ENCODE assay signal across 14 cellular contexts in the genomic region with DNA sequence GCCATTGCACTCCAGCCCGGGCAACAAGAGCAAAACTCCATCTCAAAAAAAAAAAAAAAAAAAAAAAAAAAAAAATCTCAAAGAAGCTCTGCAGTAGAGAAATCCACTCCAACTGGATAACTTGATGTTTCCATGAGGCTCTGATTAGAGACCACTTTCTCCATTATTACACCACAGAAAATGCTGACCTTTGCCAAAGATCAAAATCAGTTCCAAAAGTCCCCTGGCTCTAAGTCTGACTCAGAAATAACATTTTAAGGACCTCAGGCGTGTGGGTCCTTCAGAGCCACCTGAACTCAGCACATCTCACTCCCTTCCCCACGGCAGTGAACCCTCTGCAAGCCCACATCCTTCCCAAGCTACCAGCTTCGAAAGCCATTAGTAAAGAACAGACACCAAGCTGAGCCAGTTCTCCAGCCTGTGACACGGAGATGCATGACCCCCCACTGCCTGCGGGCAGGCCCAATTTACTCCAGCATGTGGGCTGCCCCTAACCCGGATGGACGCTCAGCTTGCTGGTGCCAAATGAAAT. TPM values are rescaled to one million over a fixed set of nuclear protein-coding genes. Genes with fewer than 3 reads are reported as not detected.
DNase-seq lines count a peak whose midpoint lies in the region; ATAC-seq and TF ChIP-seq lines count a peak whose summit lies in the region.
"Had no signal": no experiment of that assay in that cellular context is flagged by ENCODE, and none has a peak within 500 bp of the region (broad histone marks: within the 10 kb centered on the region; RNA-seq: fewer than 3 reads in every experiment).

No MANE protein-coding gene starts in this region.

- H3K9me3 ChIP-seq in upper lobe of right lung, result no peaks in the 10 kb centered on the region
- H3K9me3 ChIP-seq: gastroesophageal sphincter had no signal

- H3K27ac ChIP-seq in upper lobe of right lung, result peak overlapping the region; percentile 30
- H3K27ac ChIP-seq in brain microvascular endothelial cell, result no peak overlapping the region

- peaks cover 15% of the 10 kb centered on the region for H3K36me3 ChIP-seq in upper lobe of right lung
- H3K36me3 ChIP-seq in brain microvascular endothelial cell (replicated peaks), result peaks cover 14% of the 10 kb centered on the region

- CTCF ChIA-PET in activated CD8-positive, alpha-beta T cell treated with anti-CD3 and anti-CD28 coated beads for 36 hours (lab: Charles Lee), result interaction anchor here (1.0 to 4.7 kb wide), 2 partner anchors 12 to 141 kb away, joined by 3 to 39 read pairs; no protein-coding TSS in a partner anchor

- H3K9me3 Mint-ChIP-seq in activated CD8-positive, alpha-beta T cell treated with anti-CD3 and anti-CD28 coated beads for 36 hours, result no peaks in the 10 kb centered on the region

- H3K4me3 ChIP-seq in upper lobe of right lung (no peak overlapping the region), brain microvascular endothelial cell (ENCODE audit: low read depth, low read length) (no peak overlapping the region)
- H3K4me3 ChIP-seq: gastroesophageal sphincter had no signal

- intact Hi-C loops in activated CD8-positive, alpha-beta T cell treated with anti-CD3 and anti-CD28 coated beads for 36 hours (cut with micrococcal nuclease), result loop anchor here (10.0 kb wide), 1 partner anchor 233 kb away; the partner anchor contains the start of gene CCL26
- intact Hi-C loops in upper lobe of right lung (cut with DNase I), result no loop called here

- no peak for TF ChIP-seq CTCF in activated CD8-positive, alpha-beta T cell treated with anti-CD3 and anti-CD28 coated beads for 36 hours (IDR thresholded peaks at IDR 0.05)
- no peak for TF ChIP-seq CTCF in upper lobe of right lung (IDR thresholded peaks at IDR 0.05)
- no peak for TF ChIP-seq CTCF in brain microvascular endothelial cell (IDR thresholded peaks at IDR 0.05; ENCODE audit: low read depth, low read length, missing control alignments)

- ATAC-seq in activated CD8-positive, alpha-beta T cell treated with anti-CD3 and anti-CD28 coated beads for 36 hours, result peak; percentile 74
- no peak for ATAC-seq in upper lobe of right lung
- ATAC-seq: gastroesophageal sphincter had no signal

- in situ Hi-C loops in brain microvascular endothelial cell (cut with HindIII; ENCODE audit: low pct_ligation_motif_present, low sequenced_read_pairs), result no loop called here

- H3K27me3 Mint-ChIP-seq in activated CD8-positive, alpha-beta T cell treated with anti-CD3 and anti-CD28 coated beads for 36 hours, result peaks cover 4% of the 10 kb centered on the region

- H3K27me3 ChIP-seq in upper lobe of right lung (no peaks in the 10 kb centered on the region), brain microvascular endothelial cell (replicated peaks) (no peaks in the 10 kb centered on the region)
- H3K27me3 ChIP-seq: gastroesophageal sphincter had no signal

- DNase-seq in stimulated activated CD4-positive, alpha-beta T cell treated with anti-CD3 and anti-CD28 coated beads, Interleukin-15, amount 100 ng/mL, for 24 hours, result peak; percentile 20
- DNase-seq in stimulated activated CD4-positive, alpha-beta T cell treated with anti-CD3 and anti-CD28 coated beads, Interleukin-4, amount 100 ng/mL, for 4 hours, result no peak
- DNase-seq in activated CD8-positive, alpha-beta T cell treated with anti-CD3 and anti-CD28 coated beads for 36 hours, result peak; percentile 71
- DNase-seq in fibroblast of peridontal ligament (ENCODE audit: extremely low read depth) (peak; percentile 27), upper lobe of right lung (no peak), globus pallidus (ENCODE audit: low spot score) (no peak), foreskin melanocyte (no peak), brain microvascular endothelial cell (no peak)
- DNase-seq: activated CD8-positive, alpha-beta memory T cell treated with anti-CD3 and anti-CD28 coated beads, Interleukin-2, amount 50 U/mL, for 4 hours; NCI-H187 treated with DMSO at 0.1 percent for 48 hours; NCI-H69; stimulated activated CD4-positive, alpha-beta T cell treated with anti-CD3 and anti-CD28 coated beads, Interleukin-4, amount 100 ng/mL, for 1 hour; T1000 had no signal

- H3K4me3 Mint-ChIP-seq in activated CD8-positive, alpha-beta T cell treated with anti-CD3 and anti-CD28 coated beads for 36 hours, result peak overlapping the region; percentile 28

- peaks cover 28% of the 10 kb centered on the region for H3K4me1 ChIP-seq in upper lobe of right lung

- peaks cover 28% of the 10 kb centered on the region for H3K36me3 Mint-ChIP-seq in activated CD8-positive, alpha-beta T cell treated with anti-CD3 and anti-CD28 coated beads for 36 hours (ENCODE audit: low read depth)

- H3K4me1 Mint-ChIP-seq in activated CD8-positive, alpha-beta T cell treated with anti-CD3 and anti-CD28 coated beads for 36 hours (ENCODE audit: low read depth), result peaks cover 31% of the 10 kb centered on the region

- peak overlapping the region; percentile 63 for H3K27ac Mint-ChIP-seq in activated CD8-positive, alpha-beta T cell treated with anti-CD3 and anti-CD28 coated beads for 36 hours

- POLR2A ChIA-PET in activated CD8-positive, alpha-beta T cell treated with anti-CD3 and anti-CD28 coated beads for 36 hours (lab: Charles Lee), result interaction anchor here (1.1 to 1.7 kb wide), 5 partner anchors 9 to 40 kb away, joined by 3 to 6 read pairs (median 4); partner anchors contain the start of genes MDH2 and STYXL1

RNA-seq across cellular contexts. Expression of gene TMEM120A, which starts 13.8 kb away (rescaled TPM):
- total RNA-seq in activated CD8-positive, alpha-beta T cell treated with anti-CD3 and anti-CD28 coated beads for 36 hours, result 10 to 100 TPM; 12.2 to 12.4 TPM
- total RNA-seq in upper lobe of right lung, result 43.9 TPM

RNA-seq across cellular contexts. Expression of gene STYXL1, which starts 39.6 kb away (rescaled TPM):
- total RNA-seq in activated CD8-positive, alpha-beta T cell treated with anti-CD3 and anti-CD28 coated beads for 36 hours, result 10 to 100 TPM; 25.9 to 26.9 TPM
- total RNA-seq in upper lobe of right lung, result 20.9 TPM

RNA-seq across cellular contexts. Expression of gene MDH2, which starts 39.7 kb away (rescaled TPM):
- 100 to 1,000 TPM; 278 to 292 TPM for total RNA-seq in activated CD8-positive, alpha-beta T cell treated with anti-CD3 and anti-CD28 coated beads for 36 hours
- total RNA-seq in upper lobe of right lung, result 106 TPM

Comparison
In these comparisons a context has a peak if more than half of its experiments do, and no peak if none do; other contexts are left out.
1. DNase-seq: peak in stimulated activated CD4-positive, alpha-beta T cell treated with anti-CD3 and anti-CD28 coated beads, Interleukin-15, amount 100 ng/mL, for 24 hours (single experiment), activated CD8-positive, alpha-beta T cell treated with anti-CD3 and anti-CD28 coated beads for 36 hours (single experiment) and fibroblast of peridontal ligament (single experiment); none in stimulated activated CD4-positive, alpha-beta T cell treated with anti-CD3 and anti-CD28 coated beads, Interleukin-4, amount 100 ng/mL, for 4 hours (0 of 2), upper lobe of right lung (single experiment), globus pallidus (single experiment), foreskin melanocyte (single experiment) and brain microvascular endothelial cell (single experiment).